In genomic region chr15:88187195-88187594, GRCh38 we compare ENCODE assay signal across 19 cellular contexts.
A peak's percentile ranks its signal among the peaks of the same experiment; 100 is the strongest.
DNase-seq lines count a peak whose midpoint lies in the region; ATAC-seq, FAIRE-seq and TF ChIP-seq lines count a peak whose summit lies in the region.
"Had no signal": no experiment of that assay in that cellular context is flagged by ENCODE, and none has a peak within 500 bp of the region (broad histone marks: within the 10 kb centered on the region; RNA-seq: fewer than 3 reads in every experiment).

No MANE protein-coding gene starts in this region.

- H3K4me1 ChIP-seq in A549: peaks cover 16% of the 10 kb centered on the region; the same call in 2 of the 3 replicates
- H3K4me1 ChIP-seq: parathyroid adenoma had no signal

- FAIRE-seq in A549 (lab: Jason Lieb, UNC): no peak

- TF ChIP-seq POLR2A in A549 (IDR thresholded peaks at IDR 0.05; ENCODE audit: low read length): no peak

- CTCF ChIA-PET in A549 (lab: Yijun Ruan, JAX): no interaction called here

- POLR2A ChIA-PET in A549 (lab: Yijun Ruan, JAX): no interaction called here

- DNase-seq in A549 (ENCODE audit: low read depth in 1 of 2, low spot score in 1 of 2) (peak; percentile 36 to 37), Daoy (ENCODE audit: low read depth) (peak; percentile 44), NCI-H446 treated with DMSO at 0.1 percent for 48 hours (lab: John Stamatoyannopoulos, UW) (peak; percentile 12), fibroblast of the aortic adventitia (ENCODE audit: low read depth) (peak; percentile 20), NCI-H2171 treated with DMSO at 0.1 percent for 48 hours (lab: John Stamatoyannopoulos, UW) (no peak), NAMALWA (ENCODE audit: low spot score) (no peak)
- no peak for DNase-seq in stimulated activated CD4-positive, alpha-beta T cell treated with anti-CD3 and anti-CD28 coated beads, Interleukin-4, amount 100 ng/mL, for 4 hours
- DNase-seq in activated naive CD4-positive, alpha-beta T cell (lab: John Stamatoyannopoulos, UW): no peak
- DNase-seq: activated CD4-positive, alpha-beta T cell treated with anti-CD3 and anti-CD28 coated beads for 1 hour; glutamatergic neuron; naive B cell; NCI-H1048; NCI-H2081; NCI-H526; SK-N-SH; stimulated activated CD4-positive, alpha-beta T cell treated with anti-CD3 and anti-CD28 coated beads, Interleukin-4, amount 100 ng/mL, for 1 hour had no signal

- TF ChIP-seq EP300 in A549 (IDR thresholded peaks at IDR 0.05): no peak

- no peak for TF ChIP-seq RAD21 in A549 (conservative IDR thresholded peaks at IDR 0.05 in 1 of 2, IDR thresholded peaks at IDR 0.05 in 1 of 2)

- WGBS in A549 (ENCODE audit: missing lambda C conversion rate): 7% methylated on average over 5 of the region's 5 CpGs

- TF ChIP-seq CTCF in A549 (IDR thresholded peaks at IDR 0.05) (no peak), fibroblast of the aortic adventitia (IDR thresholded peaks at IDR 0.05; ENCODE audit: insufficient read depth, low read length) (no peak)

- peak in 1 of 2 experiments; percentile 30; a peak in 1 of 6 replicates for ATAC-seq in A549
- ATAC-seq: esophagus mucosa had no signal

- H3K4me3 ChIP-seq in A549 (no peak overlapping the region), fibroblast of the aortic adventitia (ENCODE audit: low read depth, low read length) (no peak overlapping the region)
- H3K4me3 ChIP-seq: skin epidermis had no signal

- H3K27ac ChIP-seq in A549: no peak overlapping the region
- H3K27ac ChIP-seq: parathyroid adenoma, skin epidermis had no signal

- no peaks in the 10 kb centered on the region for H3K9me3 ChIP-seq in A549
- H3K9me3 ChIP-seq: SK-N-SH had no signal

- no peak overlapping the region for H3K4me2 ChIP-seq in A549
- H3K4me2 ChIP-seq: SK-N-SH had no signal

TF ChIP-seq in A549, 52 proteins besides CTCF, POLR2A, EP300 and RAD21:
- no peak for TF ChIP-seq JUNB (IDR thresholded peaks at IDR 0.05)
- peak; percentile 39; the same call in 1 of the 2 replicates for TF ChIP-seq FOSL2 (IDR thresholded peaks at IDR 0.05)
- TF ChIP-seq FOSL2 (CRISPR knock-in tag; IDR thresholded peaks at IDR 0.05): 0 out of 2 replicates have a peak, but pooled peaks have one; percentile 26

Comparison
In these comparisons a context has a peak if more than half of its experiments do, and no peak if none do; other contexts are left out.
1. DNase-seq: peak in A549 (2 of 2), Daoy (single experiment), NCI-H446 treated with DMSO at 0.1 percent for 48 hours (single experiment) and fibroblast of the aortic adventitia (single experiment); none in NCI-H2171 treated with DMSO at 0.1 percent for 48 hours (single experiment), stimulated activated CD4-positive, alpha-beta T cell treated with anti-CD3 and anti-CD28 coated beads, Interleukin-4, amount 100 ng/mL, for 4 hours (0 of 2), activated naive CD4-positive, alpha-beta T cell (0 of 4) and NAMALWA (single experiment).